In genomic region chr10:80465839-80466590, GRCh38 we compare ENCODE assay signal across 8 cellular contexts. TPM values are rescaled to one million over a fixed set of nuclear protein-coding genes. Genes with fewer than 3 reads are reported as not detected.
DNase-seq lines count a peak whose midpoint lies in the region; ATAC-seq and TF ChIP-seq lines count a peak whose summit lies in the region.

No MANE protein-coding gene starts in this region.

- TF ChIP-seq CTCF in brain (conservative IDR thresholded peaks at IDR 0.05) (no peak), parathyroid adenoma (IDR thresholded peaks at IDR 0.05) (no peak)

- peak overlapping the region; percentile 92 for H3K27ac ChIP-seq in parathyroid adenoma
- H3K27ac ChIP-seq in aorta (ENCODE audit: low read depth in 1 of 2, low read length in 2 of 2): no peak overlapping the region

- intact Hi-C loops in aorta (cut with DNase I): no loop called here

- DNase-seq in NAMALWA (ENCODE audit: low spot score) (peak; percentile 39), SKM-1 treated with dmso at 0.1 percent for 144 hours (lab: John Stamatoyannopoulos, UW; ENCODE audit: unreplicated experiment) (no peak), COR-L47 (lab: John Stamatoyannopoulos, UW) (no peak), aorta (no peak)

- WGBS in aorta, 2 donors: 96 to 97% methylated on average over 10 of the region's 10 CpGs

- no peaks in the 10 kb centered on the region for H3K9me3 ChIP-seq in parathyroid adenoma (ENCODE audit: control insufficient read depth, low read length)
- no peaks in the 10 kb centered on the region for H3K9me3 ChIP-seq in aorta (ENCODE audit: control insufficient read depth, low read length)

- H3K4me3 ChIP-seq in parathyroid adenoma (ENCODE audit: low read depth, low read length) (no peak overlapping the region), aorta (ENCODE audit: low read length in 2 of 2) (no peak overlapping the region)

- H3K4me1 Mint-ChIP-seq in brain: peaks cover 92% of the 10 kb centered on the region

- peak overlapping the region; percentile 97 to 99 (median 98) for H3K27ac Mint-ChIP-seq in brain

- H3K27me3 Mint-ChIP-seq in brain: no peaks in the 10 kb centered on the region

- peak overlapping the region; percentile 71 to 79 (median 73) for H3K4me3 Mint-ChIP-seq in brain

- H2AFZ ChIP-seq in parathyroid adenoma: no peak overlapping the region

- H3K9ac ChIP-seq in parathyroid adenoma: no peak overlapping the region

- H3K79me2 ChIP-seq in parathyroid adenoma: peaks cover 68% of the 10 kb centered on the region

- no peaks in the 10 kb centered on the region for H3K9me3 Mint-ChIP-seq in brain

- H3K27me3 ChIP-seq in parathyroid adenoma (ENCODE audit: control insufficient read depth, insufficient read depth, low read length) (no peaks in the 10 kb centered on the region), aorta (ENCODE audit: control insufficient read depth in 1 of 2, insufficient read depth in 2 of 2, low read length in 1 of 2) (no peaks in the 10 kb centered on the region)

- H3K36me3 ChIP-seq in parathyroid adenoma (ENCODE audit: control insufficient read depth, insufficient read depth, low read length) (no peaks in the 10 kb centered on the region), aorta (ENCODE audit: control insufficient read depth in 1 of 2, insufficient read depth in 2 of 2, low read length in 1 of 2) (no peaks in the 10 kb centered on the region)

- peaks cover 13% of the 10 kb centered on the region for H3K36me3 Mint-ChIP-seq in brain

- ATAC-seq in GM18861 (IDR thresholded peaks at IDR 0.05; ENCODE audit: unreplicated experiment) (peak; percentile 35), aorta (ENCODE audit: low FRiP score) (no peak), HG03159 (IDR thresholded peaks at IDR 0.05; ENCODE audit: unreplicated experiment) (no peak)

- H3K4me1 ChIP-seq in parathyroid adenoma: peaks cover 67% of the 10 kb centered on the region
- no peaks in the 10 kb centered on the region for H3K4me1 ChIP-seq in aorta (ENCODE audit: control insufficient read depth in 1 of 2, insufficient read depth in 2 of 2, low read length in 2 of 2)

- no peak overlapping the region for H3K4me2 ChIP-seq in parathyroid adenoma (ENCODE audit: low read length)

RNA-seq across cellular contexts. Expression of gene TSPAN14, which starts 11.9 kb away (rescaled TPM):
- polyA plus RNA-seq in brain (ENCODE audit: insufficient read depth, low read depth, low replicate concordance) (70.4 TPM), aorta (10 to 100 TPM; 12.3 to 13.8 TPM)
- 10 to 100 TPM; 59.5 to 61.5 TPM for total RNA-seq in aorta

RNA-seq across cellular contexts. Expression of gene PRXL2A, which starts 57.7 kb away (rescaled TPM):
- polyA plus RNA-seq in brain (ENCODE audit: insufficient read depth, low read depth, low replicate concordance): 178 TPM
- 10 to 100 TPM; 39.7 to 43.1 TPM for total RNA-seq in aorta
- polyA plus RNA-seq in aorta: 10 to 100 TPM; 15.6 to 32.3 TPM
